ENCODE assay signal across 11 cellular contexts in the genomic region with DNA sequence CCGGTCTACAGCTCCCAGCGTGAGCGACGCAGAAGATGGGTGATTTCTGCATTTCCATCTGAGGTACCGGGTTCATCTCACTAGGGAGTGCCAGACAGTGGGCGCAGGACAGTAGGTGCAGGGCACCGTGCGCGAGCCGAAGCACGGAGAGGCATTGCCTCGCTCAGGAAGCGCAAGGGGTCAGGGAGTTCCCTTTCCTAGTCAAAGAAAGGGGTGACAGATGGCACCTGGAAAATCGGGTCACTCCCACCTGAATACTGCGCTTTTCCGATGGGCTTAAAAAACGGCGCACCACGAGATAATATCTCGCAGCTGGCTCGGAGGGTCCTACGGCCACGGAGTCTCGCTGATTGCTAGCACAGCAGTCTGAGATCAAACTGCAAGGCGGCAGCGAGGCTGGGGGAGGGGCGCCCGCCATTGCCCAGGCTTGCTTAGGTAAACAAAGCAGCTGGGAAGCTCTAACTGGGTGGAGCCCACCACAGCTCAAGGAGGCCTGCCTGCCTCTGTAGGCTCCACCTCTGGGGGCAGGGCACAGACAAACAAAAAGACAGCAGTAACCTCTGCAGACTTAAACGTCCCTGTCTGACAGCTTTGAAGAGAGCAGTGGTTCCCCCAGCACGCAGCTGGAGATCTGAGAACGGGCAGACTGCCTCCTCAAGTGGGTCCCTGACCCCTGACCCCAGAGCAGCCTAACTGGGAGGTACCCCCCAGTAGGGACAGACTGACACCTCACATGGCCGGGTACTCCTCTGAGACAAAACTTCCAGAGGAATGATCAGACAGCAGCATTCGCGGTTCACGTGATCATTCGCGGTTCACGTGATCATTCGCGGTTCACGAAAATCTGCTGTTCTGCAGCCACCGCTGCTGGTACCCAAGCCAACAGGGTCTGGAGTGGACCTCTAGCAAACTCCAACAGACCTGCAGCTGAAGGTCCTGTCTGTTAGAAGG. TPM values are rescaled to one million over a fixed set of nuclear protein-coding genes. Genes with fewer than 3 reads are reported as not detected.
DNase-seq lines count a peak whose midpoint lies in the region; ATAC-seq, FAIRE-seq and TF ChIP-seq lines count a peak whose summit lies in the region.
"Not testable (repeated sequence)": the region's sequence is repeated elsewhere in the genome, so short reads cannot be mapped to it uniquely, and the experiment has no call there.
"Had no signal": no experiment of that assay in that cellular context is flagged by ENCODE, and none has a peak within 500 bp of the region (broad histone marks: within the 10 kb centered on the region; RNA-seq: fewer than 3 reads in every experiment).

No MANE protein-coding gene starts in this region.

- TF ChIP-seq CTCF in AG04450 (IDR thresholded peaks at IDR 0.05; ENCODE audit: low read depth, low read length); RWPE2 (IDR thresholded peaks at IDR 0.05; ENCODE audit: poor library complexity, severe bottlenecking); bronchial epithelial cell (IDR thresholded peaks at IDR 0.05; ENCODE audit: insufficient read depth, low read length, severe bottlenecking); heart left ventricle (IDR thresholded peaks at IDR 0.05); natural killer cell (IDR thresholded peaks at IDR 0.05): not testable (repeated sequence)

- ATAC-seq in RWPE2 (ENCODE audit: low read depth); activated T-cell treated with anti-CD3 and anti-CD28 coated beads, Interleukin-2, amount 50 U/mL, for 4 hours; heart left ventricle; natural killer cell: not testable (repeated sequence)

- intact Hi-C loops in heart left ventricle (cut with DNase I); natural killer cell (cut with micrococcal nuclease): not testable (repeated sequence)

- not testable (repeated sequence) for DNase-seq in AG04450 (ENCODE audit: low read depth, low spot score); RWPE2 (ENCODE audit: low spot score); activated T-cell treated with anti-CD3 and anti-CD28 coated beads, Interleukin-2, amount 50 U/mL, for 4 hours; bronchial epithelial cell (ENCODE audit: low read depth); natural killer cell
- DNase-seq in heart left ventricle, result peak in 1 of 5 donors; percentile 43
- DNase-seq in stimulated activated CD4-positive, alpha-beta T cell treated with anti-CD3 and anti-CD28 coated beads, Interleukin-4, amount 100 ng/mL, for 48 hours (ENCODE audit: low read depth in 2 of 2), result peak; percentile 0 to 5

- H3K27me3 Mint-ChIP-seq in activated T-cell treated with anti-CD3 and anti-CD28 coated beads, Interleukin-2, amount 50 U/mL, for 4 hours (ENCODE audit: low read depth), result not testable (repeated sequence)
- peaks cover 6 to 11% of the 10 kb centered on the region in 2 donors for H3K27me3 Mint-ChIP-seq in natural killer cell (ENCODE audit: low read depth in 2 of 2)

- POLR2A ChIA-PET in AG04450 (lab: Yijun Ruan, JAX), result not testable (repeated sequence)

- H3K36me3 Mint-ChIP-seq in activated T-cell treated with anti-CD3 and anti-CD28 coated beads, Interleukin-2, amount 50 U/mL, for 4 hours (ENCODE audit: insufficient read depth); natural killer cell: not testable (repeated sequence)

- H3K4me3 Mint-ChIP-seq in activated T-cell treated with anti-CD3 and anti-CD28 coated beads, Interleukin-2, amount 50 U/mL, for 4 hours, result peak overlapping the region; percentile 79
- peak overlapping the region; percentile 58 for H3K4me3 Mint-ChIP-seq in natural killer cell

- H3K36me3 ChIP-seq in HUES6 (ENCODE audit: control insufficient read depth, insufficient read depth, low read length); RWPE2 (ENCODE audit: low read depth); bronchial epithelial cell (ENCODE audit: control insufficient read depth, insufficient read depth, low read length); heart left ventricle: not testable (repeated sequence)

- CTCF ChIA-PET in AG04450 (lab: Charles Lee), result not testable (repeated sequence)

- H3K4me1 Mint-ChIP-seq in activated T-cell treated with anti-CD3 and anti-CD28 coated beads, Interleukin-2, amount 50 U/mL, for 4 hours (ENCODE audit: low read depth); natural killer cell: not testable (repeated sequence)

- WGBS in heart left ventricle, 4 donors, result 9 to 65% (median 50%) methylated on average over 23 to 42 of the region's 42 CpGs

- TF ChIP-seq POLR2A in heart left ventricle (IDR thresholded peaks at IDR 0.05), result not testable (repeated sequence)

- H3K9ac ChIP-seq in HUES6 (ENCODE audit: low read length), result peak overlapping the region; percentile 82

- H3K27ac Mint-ChIP-seq in natural killer cell, result not testable (repeated sequence)

- not testable (repeated sequence) for H3K9me3 Mint-ChIP-seq in activated T-cell treated with anti-CD3 and anti-CD28 coated beads, Interleukin-2, amount 50 U/mL, for 4 hours; natural killer cell

- not testable (repeated sequence) for H3K4me1 ChIP-seq in HUES6 (ENCODE audit: control insufficient read depth, insufficient read depth, low read length); RWPE2 (ENCODE audit: insufficient read depth, poor library complexity, severe bottlenecking); heart left ventricle

- peak overlapping the region; percentile 34 for H3K4me3 ChIP-seq in AG04450 (ENCODE audit: low read depth, low read length)
- H3K4me3 ChIP-seq in HUES6 (ENCODE audit: low read depth, low read length), result peak overlapping the region; percentile 83
- peak overlapping the region; percentile 31 for H3K4me3 ChIP-seq in RWPE2 (ENCODE audit: severe bottlenecking)
- peak overlapping the region; percentile 27 for H3K4me3 ChIP-seq in bronchial epithelial cell (ENCODE audit: low read depth, low read length)
- H3K4me3 ChIP-seq in heart left ventricle, result peak overlapping the region in 10 of 12 donors; percentile 32 to 54 (median 50)

- not testable (repeated sequence) for H3K27ac ChIP-seq in AG04450 (ENCODE audit: low read depth, low read length); HUES6 (ENCODE audit: low read depth, low read length)
- H3K27ac ChIP-seq in RWPE2 (ENCODE audit: poor library complexity, severe bottlenecking) (peak overlapping the region; percentile 21), heart left ventricle (peak overlapping the region in 2 of 12 donors; percentile 28 to 50)

- FAIRE-seq in bronchial epithelial cell (lab: Jason Lieb, UNC), result not testable (repeated sequence)

- H3K9me3 ChIP-seq in AG04450 (ENCODE audit: control insufficient read depth, insufficient read depth, low read length); HUES6 (ENCODE audit: control insufficient read depth, insufficient read depth, low read depth, low read length); RWPE2 (ENCODE audit: severe bottlenecking); heart left ventricle: not testable (repeated sequence)

- H3K27me3 ChIP-seq in AG04450 (ENCODE audit: control insufficient read depth, insufficient read depth, low read length); HUES6 (ENCODE audit: control insufficient read depth, insufficient read depth, low read length); RWPE2 (ENCODE audit: insufficient read depth, poor library complexity, severe bottlenecking); bronchial epithelial cell (ENCODE audit: control insufficient read depth, insufficient read depth, low read length); heart left ventricle: not testable (repeated sequence)

RNA-seq across cellular contexts. Expression of gene SPINK7, which starts 8.1 kb away (rescaled TPM):
- polyA plus RNA-seq in AG04450 (2011; rRNA removed) (not detected in 2 replicates), heart left ventricle (not detected)
- polyA minus RNA-seq in AG04450 (2011; rRNA and poly(A)+ RNA removed), result not detected in 2 replicates
- total RNA-seq in activated T-cell treated with anti-CD3 and anti-CD28 coated beads, Interleukin-2, amount 50 U/mL, for 4 hours, result not detected
- total RNA-seq in bronchial epithelial cell (13.7 and 23.4 TPM in 2 replicates), heart left ventricle (not detected), natural killer cell (not detected)
- total RNA-seq: A172, Daoy, left colon had no signal

RNA-seq across cellular contexts. Expression of gene SPINK9, which starts 15.1 kb away (rescaled TPM):
- polyA plus RNA-seq in AG04450 (2011; rRNA removed) (not detected in 2 replicates), heart left ventricle (not detected)
- polyA minus RNA-seq in AG04450 (2011; rRNA and poly(A)+ RNA removed), result not detected in 2 replicates
- total RNA-seq in activated T-cell treated with anti-CD3 and anti-CD28 coated beads, Interleukin-2, amount 50 U/mL, for 4 hours, result not detected
- total RNA-seq in bronchial epithelial cell (not detected in 2 replicates), heart left ventricle (under 1 TPM in 1 of 9 donors, not detected in 8; 0.77 TPM), natural killer cell (not detected)
- total RNA-seq: A172, Daoy, left colon had no signal

RNA-seq across cellular contexts. Expression of gene SPINK13, which starts 51.7 kb away (rescaled TPM):
- polyA plus RNA-seq in AG04450 (2011; rRNA removed), result not detected in 2 replicates
- not detected in 2 replicates for polyA minus RNA-seq in AG04450 (2011; rRNA and poly(A)+ RNA removed)
- total RNA-seq in activated T-cell treated with anti-CD3 and anti-CD28 coated beads, Interleukin-2, amount 50 U/mL, for 4 hours, result not detected
- total RNA-seq in bronchial epithelial cell, result not detected in 2 replicates
- not detected for total RNA-seq in heart left ventricle
- polyA plus RNA-seq in heart left ventricle, result not detected
- not detected for total RNA-seq in natural killer cell
- total RNA-seq: A172, Daoy, left colon had no signal

Comparison
In these comparisons a context has a peak if more than half of its experiments do, and no peak if none do; other contexts are left out.
1. H3K4me3 ChIP-seq: peak in every context shown above with its lines; median percentile 83 in HUES6; 50 in heart left ventricle; 34 in AG04450; 31 in RWPE2; 27 in bronchial epithelial cell.
2. RNA of gene SPINK7, which starts 8.1 kb away (total RNA-seq): 13.7 to 23.4 TPM in bronchial epithelial cell; not detected in activated T-cell treated with anti-CD3 and anti-CD28 coated beads, Interleukin-2, amount 50 U/mL, for 4 hours, not detected in heart left ventricle and not detected in natural killer cell; every median in the first group is over 10 times any median in the second.